In genomic region chr4:38621004-38621684, GRCh38 we compare ENCODE assay signal across 1 cellular context.
A peak's percentile ranks its signal among the peaks of the same experiment; 100 is the strongest.
TF ChIP-seq lines count a peak whose summit lies in the region.

No MANE protein-coding gene starts in this region.

TF ChIP-seq in HEK293, 187 proteins besides CTCF, POLR2A, EP300 and RAD21 (continued from another document and continues in another):
- TF ChIP-seq ZNF398 (tag by site-specific recombination; IDR thresholded peaks at IDR 0.05) (no peak), ZNF148 (tag by site-specific recombination; IDR thresholded peaks at IDR 0.05; ENCODE audit: borderline replicate concordance) (no peak), BCL6B (tag by site-specific recombination; IDR thresholded peaks at IDR 0.05) (no peak), ZNF629 (tag by site-specific recombination; IDR thresholded peaks at IDR 0.05) (peak; percentile 95), ZBTB48 (tag by site-specific recombination; IDR thresholded peaks at IDR 0.05) (peak; percentile 69), PRDM6 (tag by site-specific recombination; IDR thresholded peaks at IDR 0.05) (peak; percentile 80), ZNF677 (tag by site-specific recombination; IDR thresholded peaks at IDR 0.05) (no peak), ZFP37 (tag by site-specific recombination; IDR thresholded peaks at IDR 0.05) (no peak), ZBTB10 (tag by site-specific recombination; IDR thresholded peaks at IDR 0.05) (no peak), PRDM4 (tag by site-specific recombination; IDR thresholded peaks at IDR 0.05) (0 out of 2 replicates have a peak, but pooled peaks have one; percentile 34), ZNF133 (tag by site-specific recombination; IDR thresholded peaks at IDR 0.05) (no peak), ZNF747 (tag by site-specific recombination; IDR thresholded peaks at IDR 0.05) (no peak), ZNF423 (tag by site-specific recombination; IDR thresholded peaks at IDR 0.05) (no peak), SP2 (tag by site-specific recombination; IDR thresholded peaks at IDR 0.05) (no peak), ZNF624 (tag by site-specific recombination; IDR thresholded peaks at IDR 0.05) (no peak), ZNF114 (tag by site-specific recombination; IDR thresholded peaks at IDR 0.05) (no peak), ZNF112 (tag by site-specific recombination; IDR thresholded peaks at IDR 0.05) (no peak), ZSCAN16 (tag by site-specific recombination; IDR thresholded peaks at IDR 0.05) (no peak), REST (tag by site-specific recombination; IDR thresholded peaks at IDR 0.05) (no peak), PATZ1 (tag by site-specific recombination; IDR thresholded peaks at IDR 0.05) (no peak), ZNF621 (tag by site-specific recombination; IDR thresholded peaks at IDR 0.05) (no peak), ZNF280C (tag by site-specific recombination; IDR thresholded peaks at IDR 0.05) (no peak), ZNF792 (tag by site-specific recombination; IDR thresholded peaks at IDR 0.05) (0 out of 2 replicates have a peak, but pooled peaks have one; percentile 64), ZNF707 (tag by site-specific recombination; IDR thresholded peaks at IDR 0.05) (no peak), ZNF146 (tag by site-specific recombination; IDR thresholded peaks at IDR 0.05) (no peak), ZBTB49 (tag by site-specific recombination; IDR thresholded peaks at IDR 0.05; ENCODE audit: low read depth) (no peak), ZNF416 (tag by site-specific recombination; IDR thresholded peaks at IDR 0.05) (no peak), ZNF549 (tag by site-specific recombination; IDR thresholded peaks at IDR 0.05) (no peak), ZNF138 (tag by site-specific recombination; IDR thresholded peaks at IDR 0.05; ENCODE audit: borderline replicate concordance) (no peak), FEZF1 (tag by site-specific recombination; IDR thresholded peaks at IDR 0.05) (peak; percentile 23; the same call in 1 of the 2 replicates), ZNF501 (tag by site-specific recombination; IDR thresholded peaks at IDR 0.05) (no peak)
